Comparison of ENCODE assay signal across 22 cellular contexts in genomic region chr7:70587739-70588138, GRCh38.
"Had no signal": no experiment of that assay in that cellular context is flagged by ENCODE, and none has a peak within 500 bp of the region (broad histone marks: within the 10 kb centered on the region; RNA-seq: fewer than 3 reads in every experiment).

No MANE protein-coding gene starts in this region.

- H3K4me1 ChIP-seq: left ventricle myocardium inferior, right atrium auricular region had no signal

- H3K4me3 Mint-ChIP-seq: activated CD8-positive, alpha-beta T cell treated with anti-CD3 and anti-CD28 coated beads, Interleukin-2, amount 10 ng/mL, durations not matched to agents 7 days and 5 days; activated naive CD8-positive, alpha-beta T cell treated with anti-CD3 and anti-CD28 coated beads, Interleukin-2, amount 10 ng/mL, durations not matched to agents 7 days and 5 days; T-cell; T-helper 2 cell treated with Interferon-gamma antibody and Interleukin-4, amounts not matched to agents 5 μg/mL and 100 μg/mL, for 36 hours had no signal

- H3K9me3 Mint-ChIP-seq: activated naive CD8-positive, alpha-beta T cell treated with anti-CD3 and anti-CD28 coated beads, Interleukin-2, amount 10 ng/mL, durations not matched to agents 7 days and 5 days; T-cell; T-helper 2 cell treated with Interferon-gamma antibody and Interleukin-4, amounts not matched to agents 5 μg/mL and 100 μg/mL, for 36 hours had no signal

- H3K27ac ChIP-seq: left ventricle myocardium inferior, neutrophil, ovary, psoas muscle, right atrium auricular region, VCaP had no signal

- H3K27me3 Mint-ChIP-seq: T-cell had no signal

- H3K36me3 ChIP-seq: left ventricle myocardium inferior, neutrophil, ovary, right atrium auricular region had no signal

- H3K9me3 ChIP-seq: left ventricle myocardium inferior, neutrophil, ovary, psoas muscle, right atrium auricular region had no signal

- ATAC-seq: activated CD8-positive, alpha-beta T cell treated with anti-CD3 and anti-CD28 coated beads, Interleukin-2, amount 10 ng/mL, durations not matched to agents 7 days and 5 days; psoas muscle; stimulated activated naive CD8-positive, alpha-beta T cell treated with anti-CD3 and anti-CD28 coated beads, Interleukin-15, Interleukin-2, amounts not matched to agents 100 U/mL and 50 U/mL, for 24 hours had no signal

- H3K27ac Mint-ChIP-seq: activated CD8-positive, alpha-beta T cell treated with anti-CD3 and anti-CD28 coated beads, Interleukin-2, amount 10 ng/mL, durations not matched to agents 7 days and 5 days; activated naive CD8-positive, alpha-beta T cell treated with anti-CD3 and anti-CD28 coated beads, Interleukin-2, amount 10 ng/mL, durations not matched to agents 7 days and 5 days; T-cell; T-helper 2 cell treated with Interferon-gamma antibody and Interleukin-4, amounts not matched to agents 5 μg/mL and 100 μg/mL, for 36 hours had no signal

- H3K4me3 ChIP-seq: left ventricle myocardium inferior, ovary, psoas muscle, right atrium auricular region had no signal

- H3K4me1 Mint-ChIP-seq: activated naive CD8-positive, alpha-beta T cell treated with anti-CD3 and anti-CD28 coated beads, Interleukin-2, amount 10 ng/mL, durations not matched to agents 7 days and 5 days had no signal

- H3K27me3 ChIP-seq: neutrophil, ovary, right atrium auricular region had no signal

- H3K36me3 Mint-ChIP-seq: activated naive CD8-positive, alpha-beta T cell treated with anti-CD3 and anti-CD28 coated beads, Interleukin-2, amount 10 ng/mL, durations not matched to agents 7 days and 5 days; T-cell had no signal

- DNase-seq: activated CD4-positive, alpha-beta T cell treated with anti-CD3 and anti-CD28 coated beads, Interleukin-2, amount 50 U/mL, for 1 hour; activated CD4-positive, CD25-positive, alpha-beta regulatory T cell treated with anti-CD3 and anti-CD28 coated beads, Interleukin-2, amount 50 U/mL, for 72 hours; activated CD8-positive, alpha-beta T cell treated with anti-CD3 and anti-CD28 coated beads, Interleukin-2, amount 10 ng/mL, durations not matched to agents 7 days and 5 days; activated naive CD4-positive, alpha-beta T cell treated with Interleukin-2 at 50 U/mL for 16 hours; activated naive CD8-positive, alpha-beta T cell treated with anti-CD3 and anti-CD28 coated beads, Interleukin-2, amount 10 ng/mL, durations not matched to agents 7 days and 5 days; activated T-cell treated with anti-CD3 and anti-CD28 coated beads, Interleukin-2, amount 50 U/mL, for 1 hour; amygdala; erythroblast; foreskin fibroblast; left ventricle myocardium inferior; mammary epithelial cell; midbrain; ovary; psoas muscle; stimulated activated CD4-positive, alpha-beta T cell treated with anti-CD3 and anti-CD28 coated beads, Interleukin-12 subunit alpha, Interleukin-12 subunit beta, amount 100 ng/mL, for 4 hours; stimulated activated CD4-positive, alpha-beta T cell treated with anti-CD3 and anti-CD28 coated beads, Interleukin-4, amount 100 ng/mL, for 4 hours; stimulated activated naive CD8-positive, alpha-beta T cell treated with anti-CD3 and anti-CD28 coated beads, Interleukin-15, Interleukin-2, amounts not matched to agents 100 U/mL and 50 U/mL, for 24 hours; T-cell had no signal
